ENCODE assay signal across 29 cellular contexts in genomic region chr17:50627386-50627781, GRCh38. TPM values are rescaled to one million over a fixed set of nuclear protein-coding genes. Genes with fewer than 3 reads are reported as not detected.
DNase-seq lines count a peak whose midpoint lies in the region; ATAC-seq and TF ChIP-seq lines count a peak whose summit lies in the region.
"Had no signal": no experiment of that assay in that cellular context is flagged by ENCODE, and none has a peak within 500 bp of the region (broad histone marks: within the 10 kb centered on the region; RNA-seq: fewer than 3 reads in every experiment).

No MANE protein-coding gene starts in this region.

- POLR2A ChIA-PET in Panc1 (lab: Charles Lee) = no interaction called here

- H3K36me3 Mint-ChIP-seq in Calu3 (ENCODE audit: insufficient read depth, unreplicated experiment) = peaks cover 6% of the 10 kb centered on the region

- H3K9me3 ChIP-seq in Panc1 (ENCODE audit: control insufficient read depth, insufficient read depth, low read depth, low read length) (no peaks in the 10 kb centered on the region), hepatocyte (ENCODE audit: low read depth) (no peaks in the 10 kb centered on the region), osteoblast (ENCODE audit: low read depth, low read length) (no peaks in the 10 kb centered on the region)
- H3K9me3 ChIP-seq: lower lobe of right lung, mucosa of descending colon had no signal

- H3K27ac ChIP-seq in Panc1 (ENCODE audit: low read length) (peak overlapping the region; percentile 100), hepatocyte (peak overlapping the region; percentile 77), osteoblast (ENCODE audit: low read depth, low read length) (no peak overlapping the region)
- H3K27ac ChIP-seq: lower lobe of right lung had no signal

- no peaks in the 10 kb centered on the region for H3K9me3 Mint-ChIP-seq in Calu3 (ENCODE audit: low read depth, unreplicated experiment)
- H3K9me3 Mint-ChIP-seq: activated CD8-positive, alpha-beta T cell treated with anti-CD3 and anti-CD28 coated beads for 36 hours; activated naive CD4-positive, alpha-beta T cell treated with anti-CD3 and anti-CD28 coated beads for 36 hours; activated T-helper 1 cell treated with anti-CD3 and anti-CD28 coated beads, Interleukin-12 subunit alpha, Interleukin-12 subunit beta, Interleukin-2, Interleukin-4 antibody, amounts not matched to agents 30 ng/mL and 10 ng/mL and 1 ng/mL, durations not matched to agents 14 hours and 24 hours and 36 hours; neural crest cell; stimulated activated naive CD8-positive, alpha-beta T cell treated with anti-CD3 and anti-CD28 coated beads, Interleukin-15, amount 100 ng/mL, for 72 hours had no signal

- peak overlapping the region; percentile 60 for H3K4me3 Mint-ChIP-seq in Calu3 (ENCODE audit: low read depth, unreplicated experiment)
- H3K4me3 Mint-ChIP-seq: activated CD8-positive, alpha-beta T cell treated with anti-CD3 and anti-CD28 coated beads for 36 hours; activated naive CD4-positive, alpha-beta T cell treated with anti-CD3 and anti-CD28 coated beads for 36 hours; activated T-helper 1 cell treated with anti-CD3 and anti-CD28 coated beads, Interleukin-12 subunit alpha, Interleukin-12 subunit beta, Interleukin-2, Interleukin-4 antibody, amounts not matched to agents 30 ng/mL and 10 ng/mL and 1 ng/mL, durations not matched to agents 14 hours and 24 hours and 36 hours; neural crest cell; stimulated activated naive CD8-positive, alpha-beta T cell treated with anti-CD3 and anti-CD28 coated beads, Interleukin-15, amount 100 ng/mL, for 72 hours had no signal

- no peak overlapping the region for H3K27ac Mint-ChIP-seq in Calu3 (ENCODE audit: unreplicated experiment)
- H3K27ac Mint-ChIP-seq: activated CD8-positive, alpha-beta T cell treated with anti-CD3 and anti-CD28 coated beads for 36 hours; activated naive CD4-positive, alpha-beta T cell treated with anti-CD3 and anti-CD28 coated beads for 36 hours; activated T-helper 1 cell treated with anti-CD3 and anti-CD28 coated beads, Interleukin-12 subunit alpha, Interleukin-12 subunit beta, Interleukin-2, Interleukin-4 antibody, amounts not matched to agents 30 ng/mL and 10 ng/mL and 1 ng/mL, durations not matched to agents 14 hours and 24 hours and 36 hours had no signal

- 68% methylated on average over 7 of the region's 7 CpGs for WGBS in hepatocyte (ENCODE audit: low lambda C conversion rate, missing lambda C conversion rate)

- no peaks in the 10 kb centered on the region for H3K27me3 ChIP-seq in Panc1 (ENCODE audit: control insufficient read depth, insufficient read depth, low read length)
- no peaks in the 10 kb centered on the region for H3K27me3 ChIP-seq in hepatocyte
- no peaks in the 10 kb centered on the region for H3K27me3 ChIP-seq in osteoblast (ENCODE audit: insufficient read depth, low read length)

- BruUV-seq in Calu3 (replicated peaks; lab: Mats Ljungman, UMichigan) (no TSS peak), Panc1 (replicated peaks; lab: Mats Ljungman, UMichigan) (no TSS peak)

- H3K36me3 ChIP-seq in Panc1 (ENCODE audit: control insufficient read depth, insufficient read depth, low read length) (no peaks in the 10 kb centered on the region), hepatocyte (replicated peaks; ENCODE audit: insufficient read depth, low read depth) (no peaks in the 10 kb centered on the region), osteoblast (ENCODE audit: insufficient read depth, low read length) (no peaks in the 10 kb centered on the region)
- H3K36me3 ChIP-seq: lower lobe of right lung had no signal

- TF ChIP-seq CTCF in Calu3 (IDR thresholded peaks at IDR 0.05; ENCODE audit: unreplicated experiment) (no peak), Panc1 (IDR thresholded peaks at IDR 0.05) (no peak), hepatocyte (IDR thresholded peaks at IDR 0.05; ENCODE audit: poor library complexity) (no peak), osteoblast (IDR thresholded peaks at IDR 0.05; ENCODE audit: extremely low read depth, low read depth, low read length) (no peak)

- H3K4me2 ChIP-seq in hepatocyte (peak overlapping the region; percentile 64), osteoblast (ENCODE audit: insufficient read depth, low read length) (no peak overlapping the region)

- intact Hi-C loops in Calu3 (cut with micrococcal nuclease; ENCODE audit: unreplicated experiment) = no loop called here
- intact Hi-C loops in Panc1 (cut with micrococcal nuclease; ENCODE audit: unreplicated experiment) = loop anchor here (2.0 kb wide), 1 partner anchor 77 kb away; no protein-coding TSS in a partner anchor

- H4K20me1 ChIP-seq in hepatocyte (ENCODE audit: insufficient read depth, poor library complexity, severe bottlenecking) (no peaks in the 10 kb centered on the region), osteoblast (ENCODE audit: insufficient read depth, low read length) (no peaks in the 10 kb centered on the region)

- no peaks in the 10 kb centered on the region for H3K79me2 ChIP-seq in hepatocyte
- no peaks in the 10 kb centered on the region for H3K79me2 ChIP-seq in osteoblast (ENCODE audit: insufficient read depth, low read length)

- H3K9me2 ChIP-seq in hepatocyte (replicated peaks; ENCODE audit: insufficient read depth) = no peaks in the 10 kb centered on the region

- DNase-seq in Calu3 = no peak
- DNase-seq in Panc1 (ENCODE audit: low read depth, low spot score) = no peak
- no peak for DNase-seq in hepatocyte (ENCODE audit: low spot score)
- DNase-seq in osteoblast (ENCODE audit: insufficient read length, low spot score, missing footprints) = peak; percentile 37
- no peak for DNase-seq in stimulated activated CD8-positive, alpha-beta memory T cell treated with anti-CD3 and anti-CD28 coated beads, Interleukin-4, amount 100 ng/mL, for 48 hours
- DNase-seq in activated CD4-positive, alpha-beta T cell treated with anti-CD3 and anti-CD28 coated beads, Interleukin-2, amount 50 U/mL, for 1 hour = no peak
- DNase-seq in cerebellar cortex (ENCODE audit: low spot score) = no peak
- DNase-seq: activated CD4-positive, alpha-beta T cell treated with anti-CD3 and anti-CD28 coated beads for 1 hour; activated CD8-positive, alpha-beta memory T cell treated with anti-CD3 and anti-CD28 coated beads, Interleukin-2, amount 50 U/mL, for 48 hours; activated CD8-positive, alpha-beta T cell treated with anti-CD3 and anti-CD28 coated beads for 36 hours; activated naive CD4-positive, alpha-beta T cell treated with anti-CD3 and anti-CD28 coated beads for 36 hours; cerebellar nuclear complex; COR-L47; DMS79 treated with DMSO at 0.1 percent for 48 hours; GDM1; HCEC 1CT; lower lobe of right lung; NCI-H1048; NCI-H1694 treated with DMSO at 0.1 percent for 48 hours; RPMI8226; stimulated activated CD4-positive, alpha-beta T cell treated with anti-CD3 and anti-CD28 coated beads, Interleukin-1b, Interleukin-23, amount 100 ng/mL, for 48 hours; stimulated activated naive CD8-positive, alpha-beta T cell treated with anti-CD3 and anti-CD28 coated beads, Interleukin-15, amount 100 ng/mL, for 72 hours had no signal

- peaks cover 75% of the 10 kb centered on the region for H3K4me1 ChIP-seq in Panc1 (ENCODE audit: control insufficient read depth, insufficient read depth, low read length)
- peaks cover 20% of the 10 kb centered on the region for H3K4me1 ChIP-seq in hepatocyte (ENCODE audit: insufficient read depth)
- peaks cover 13% of the 10 kb centered on the region for H3K4me1 ChIP-seq in osteoblast (ENCODE audit: insufficient read depth, low read length)

- in situ Hi-C loops in Panc1 (cut with HindIII; ENCODE audit: low pct_unique_long_range_greater_than_20kb, low sequenced_read_pairs) = no loop called here

- CTCF ChIA-PET in Calu3 (lab: Charles Lee) (interaction anchor here (0.6 to 7.5 kb wide), 12 partner anchors 8 to 333 kb away, joined by 3 to 130 read pairs (median 6); partner anchors contain the start of gene CACNA1G), Panc1 (lab: Charles Lee) (interaction anchor here (0.9 to 3.3 kb wide), 7 partner anchors 11 to 83 kb away, joined by 3 to 15 read pairs (median 4); partner anchors contain the start of gene SPATA20)

- no peak overlapping the region for H2AFZ ChIP-seq in hepatocyte
- H2AFZ ChIP-seq in osteoblast (ENCODE audit: low read length) = no peak overlapping the region

- H3K27me3 Mint-ChIP-seq in Calu3 (ENCODE audit: unreplicated experiment) = peaks cover under 1% of the 10 kb centered on the region

- peaks cover 40% of the 10 kb centered on the region for H3K4me1 Mint-ChIP-seq in Calu3 (ENCODE audit: low read depth, unreplicated experiment)

- ATAC-seq in Panc1 = no peak
- ATAC-seq: activated CD8-positive, alpha-beta T cell treated with anti-CD3 and anti-CD28 coated beads for 36 hours; right cardiac atrium; stimulated activated naive CD8-positive, alpha-beta T cell treated with anti-CD3 and anti-CD28 coated beads, Interleukin-15, amount 100 ng/mL, for 72 hours had no signal

- H3K4me3 ChIP-seq in Panc1 (ENCODE audit: low read depth in 2 of 2, low read length in 2 of 2) = no peak overlapping the region
- H3K4me3 ChIP-seq in hepatocyte = no peak overlapping the region
- H3K4me3 ChIP-seq in osteoblast (ENCODE audit: insufficient read depth, low read length) = no peak overlapping the region
- H3K4me3 ChIP-seq: lower lobe of right lung, mucosa of descending colon had no signal

RNA-seq across cellular contexts. Expression of gene ABCC3, which starts 7.3 kb away (rescaled TPM):
- total RNA-seq in Calu3 (2022) = 88.0 and 125 TPM in 2 replicates
- total RNA-seq in Panc1 (2021; ENCODE audit: unreplicated experiment) = 128 TPM
- 188 TPM for polyA plus RNA-seq in Panc1 (2012; ENCODE audit: insufficient read length)
- 12.6 and 18.1 TPM in 2 replicates for total RNA-seq in hepatocyte
- polyA plus RNA-seq in hepatocyte = 16.9 and 19.2 TPM in 2 replicates
- total RNA-seq in osteoblast = 12.4 and 28.6 TPM in 2 replicates
- total RNA-seq: activated CD8-positive, alpha-beta T cell treated with anti-CD3 and anti-CD28 coated beads for 36 hours; activated naive CD4-positive, alpha-beta T cell treated with anti-CD3 and anti-CD28 coated beads for 36 hours; activated T-helper 1 cell treated with anti-CD3 and anti-CD28 coated beads, Interleukin-12 subunit alpha, Interleukin-12 subunit beta, Interleukin-2, Interleukin-4 antibody, amounts not matched to agents 30 ng/mL and 10 ng/mL and 1 ng/mL, durations not matched to agents 14 hours and 24 hours and 36 hours; frontal cortex; neural crest cell; SK-MEL-5; T-helper 1 cell treated with Interleukin-12 subunit alpha and Interleukin-12 subunit beta and Interleukin-4 antibody, amounts not matched to agents 30 ng/mL and 1 ng/mL, for 36 hours had no signal
